14 cellular contexts compared by ENCODE assay signal in genomic region chr6:3317741-3318211, GRCh38. TPM values are rescaled to one million over a fixed set of nuclear protein-coding genes. Genes with fewer than 3 reads are reported as not detected.
DNase-seq lines count a peak whose midpoint lies in the region; ATAC-seq and TF ChIP-seq lines count a peak whose summit lies in the region.
"Had no signal": no experiment of that assay in that cellular context is flagged by ENCODE, and none has a peak within 500 bp of the region (broad histone marks: within the 10 kb centered on the region; RNA-seq: fewer than 3 reads in every experiment).

No MANE protein-coding gene starts in this region.

- H3K9me3 ChIP-seq in BLaER1 treated with 17β-estradiol and CSF1 and Interleukin-3, amounts not matched to agents 10 nM and 100 nM (replicated peaks in 1 of 11) = no peaks in the 10 kb centered on the region
- no peaks in the 10 kb centered on the region for H3K9me3 ChIP-seq in Loucy (ENCODE audit: insufficient read depth, low read depth, low read length)
- no peaks in the 10 kb centered on the region for H3K9me3 ChIP-seq in SJCRH30 (replicated peaks)
- H3K9me3 ChIP-seq: heart right ventricle had no signal

- no peaks in the 10 kb centered on the region; a peak in 1 of 22 replicates for H4K20me1 ChIP-seq in BLaER1 treated with 17β-estradiol and CSF1 and Interleukin-3, amounts not matched to agents 10 nM and 100 nM
- no peaks in the 10 kb centered on the region for H4K20me1 ChIP-seq in Loucy (ENCODE audit: insufficient read depth, low read length, poor library complexity, severe bottlenecking)

- no peaks in the 10 kb centered on the region for H3F3A ChIP-seq in Loucy (ENCODE audit: low read depth)

- TF ChIP-seq CTCF in Loucy (conservative IDR thresholded peaks at IDR 0.05; ENCODE audit: low read length) (no peak), fibroblast of the aortic adventitia (IDR thresholded peaks at IDR 0.05; ENCODE audit: insufficient read depth, low read length) (no peak)

- no peaks in the 10 kb centered on the region for H3K79me2 ChIP-seq in Loucy (ENCODE audit: insufficient read depth, low read length)

- no peaks in the 10 kb centered on the region for H3K9me2 ChIP-seq in Loucy (replicated peaks; ENCODE audit: low read depth, low read length)

- H3K4me2 ChIP-seq in BLaER1 treated with 17β-estradiol and CSF1 and Interleukin-3, amounts not matched to agents 10 nM and 100 nM = peak overlapping the region in 10 of 11 experiments; percentile 12 to 82 (median 64); a peak in 17 of 22 replicates
- peak overlapping the region; percentile 49 for H3K4me2 ChIP-seq in Loucy (ENCODE audit: low read depth, low read length, poor library complexity, severe bottlenecking)

- ATAC-seq in sciatic nerve = no peak
- no peak for ATAC-seq in HG02678 (IDR thresholded peaks at IDR 0.05; ENCODE audit: unreplicated experiment)
- no peak for ATAC-seq in GM21619 (IDR thresholded peaks at IDR 0.05; ENCODE audit: unreplicated experiment)
- ATAC-seq: heart right ventricle, right cardiac atrium had no signal

- intact Hi-C loops in sciatic nerve (cut with DNase I) = no loop called here

- peak; percentile 9 for DNase-seq in fibroblast of the aortic adventitia (ENCODE audit: low read depth)
- DNase-seq in sciatic nerve (ENCODE audit: low spot score) = peak; percentile 48
- DNase-seq in SJCRH30 = no peak
- DNase-seq: DMS53, erythroblast, GOT3, heart right ventricle, NCI-H1092 treated with DMSO at 0.1 percent for 48 hours, NCI-H748 treated with DMSO at 0.1 percent for 48 hours, right cardiac atrium had no signal

- H3K36me3 ChIP-seq in BLaER1 treated with 17β-estradiol and CSF1 and Interleukin-3, amounts not matched to agents 10 nM and 100 nM = no peaks in the 10 kb centered on the region
- H3K36me3 ChIP-seq in Loucy (ENCODE audit: insufficient read depth, low read length) (no peaks in the 10 kb centered on the region), SJCRH30 (no peaks in the 10 kb centered on the region)
- H3K36me3 ChIP-seq: heart right ventricle had no signal

- H3K4me1 ChIP-seq in BLaER1 treated with 17β-estradiol and CSF1 and Interleukin-3, amounts not matched to agents 10 nM and 100 nM = peaks cover 10 to 17% (median 15%) of the 10 kb centered on the region in 10 experiments
- H3K4me1 ChIP-seq in Loucy (ENCODE audit: insufficient read depth, low read length, poor library complexity, severe bottlenecking) (peaks cover 14% of the 10 kb centered on the region), SJCRH30 (no peaks in the 10 kb centered on the region)

- no peak overlapping the region for H3K9ac ChIP-seq in BLaER1 treated with 17β-estradiol and CSF1 and Interleukin-3, amounts not matched to agents 10 nM and 100 nM
- no peak overlapping the region for H3K9ac ChIP-seq in Loucy (ENCODE audit: low read depth, low read length, poor library complexity, severe bottlenecking)

- no peaks in the 10 kb centered on the region for H3K27me3 ChIP-seq in BLaER1 treated with 17β-estradiol and CSF1 and Interleukin-3, amounts not matched to agents 10 nM and 100 nM
- H3K27me3 ChIP-seq in Loucy (ENCODE audit: insufficient read depth, low read length, poor library complexity, severe bottlenecking) (no peaks in the 10 kb centered on the region), SJCRH30 (no peaks in the 10 kb centered on the region)
- H3K27me3 ChIP-seq: heart right ventricle had no signal

- no peak overlapping the region for H2AFZ ChIP-seq in Loucy (ENCODE audit: low read length)

- no peak overlapping the region for H3K4me3 ChIP-seq in BLaER1 treated with 17β-estradiol and CSF1 and Interleukin-3, amounts not matched to agents 10 nM and 100 nM
- no peak overlapping the region for H3K4me3 ChIP-seq in Loucy (ENCODE audit: low read length, poor library complexity, severe bottlenecking)
- H3K4me3 ChIP-seq in fibroblast of the aortic adventitia (ENCODE audit: low read depth, low read length) = no peak overlapping the region
- no peak overlapping the region for H3K4me3 ChIP-seq in SJCRH30
- H3K4me3 ChIP-seq: heart right ventricle had no signal

- H3K27ac ChIP-seq in BLaER1 treated with 17β-estradiol and CSF1 and Interleukin-3, amounts not matched to agents 10 nM and 100 nM = no peak overlapping the region
- no peak overlapping the region for H3K27ac ChIP-seq in SJCRH30
- H3K27ac ChIP-seq: heart right ventricle had no signal

RNA-seq across cellular contexts. Expression of gene PSMG4, which starts 59.0 kb away (rescaled TPM):
- 11.9 and 15.4 TPM in 2 replicates for total RNA-seq in fibroblast of the aortic adventitia (ENCODE audit: low replicate concordance)
- 21.2 TPM for total RNA-seq in sciatic nerve
- total RNA-seq in SJCRH30 (2014; rRNA removed; shearing (Covaris generic)) = 10.1 and 11.0 TPM in 2 replicates

Comparison
In these comparisons a context has a peak if more than half of its experiments do, and no peak if none do; other contexts are left out.
1. DNase-seq: peak in fibroblast of the aortic adventitia (single experiment) and sciatic nerve (single experiment); none in SJCRH30 (0 of 2).